5 cellular contexts compared by ENCODE assay signal in the genomic region with DNA sequence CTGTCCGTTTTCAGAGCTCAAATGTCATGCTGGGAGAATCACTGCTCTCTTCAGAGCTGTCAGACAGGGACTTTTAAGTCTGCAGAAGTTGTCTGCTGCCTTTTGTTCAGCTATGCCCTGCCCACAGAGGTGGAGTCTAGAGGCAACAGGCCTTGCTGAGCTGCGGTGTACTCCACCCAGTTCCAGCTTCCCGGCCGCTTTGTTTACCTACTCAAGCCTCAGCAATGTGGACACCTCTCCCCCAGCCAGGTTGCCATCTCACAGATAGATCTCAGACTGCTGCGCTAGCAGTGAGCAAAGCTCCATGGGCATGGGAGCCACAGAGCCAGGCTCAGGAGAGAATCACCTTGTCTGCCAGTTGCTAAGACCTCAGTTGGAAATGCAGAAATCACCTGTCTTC.
DNase-seq lines count a peak whose midpoint lies in the region; ATAC-seq and TF ChIP-seq lines count a peak whose summit lies in the region.
"Not testable (repeated sequence)": the region's sequence is repeated elsewhere in the genome, so short reads cannot be mapped to it uniquely, and the experiment has no call there.

No MANE protein-coding gene starts in this region.

- not testable (repeated sequence) for H3T11ph ChIP-seq in H9 (ENCODE audit: low read length)

- H3K27ac ChIP-seq in H9 (ENCODE audit: insufficient read length, low read depth, low read length); endodermal cell (ENCODE audit: low read depth, low read length); neural progenitor cell: not testable (repeated sequence)

- not testable (repeated sequence) for ATAC-seq in Right ventricle myocardium inferior

- not testable (repeated sequence) for H3K4me1 Mint-ChIP-seq in H9, endodermal cell, neural progenitor cell

- not testable (repeated sequence) for H3K23me2 ChIP-seq in H9 (ENCODE audit: insufficient read length, low read depth, low read length, poor library complexity, severe bottlenecking)

- not testable (repeated sequence) for H3K4me3 ChIP-seq in endodermal cell (ENCODE audit: low read length); neural progenitor cell

- H3K9me3 Mint-ChIP-seq in H9, endodermal cell, neural progenitor cell: not testable (repeated sequence)

- not testable (repeated sequence) for H3K9ac ChIP-seq in H9 (ENCODE audit: extremely low read depth, insufficient read length, low read length); endodermal cell (ENCODE audit: extremely low read depth, low read length, poor library complexity, severe bottlenecking); neural progenitor cell

- H3F3A ChIP-seq in neural progenitor cell (ENCODE audit: low read depth): not testable (repeated sequence)

- not testable (repeated sequence) for H2BK20ac ChIP-seq in H9 (ENCODE audit: low read depth, low read length, poor library complexity, severe bottlenecking)

- H4K5ac ChIP-seq in H9 (ENCODE audit: insufficient read length, low read depth, low read length): not testable (repeated sequence)

- H2AFZ ChIP-seq in H9 (ENCODE audit: low read length): not testable (repeated sequence)
- peak overlapping the region; percentile 92 for H2AFZ ChIP-seq in neural progenitor cell (replicated peaks)

- H3K27ac Mint-ChIP-seq in H9, endodermal cell, neural progenitor cell: not testable (repeated sequence)

- H4K8ac ChIP-seq in H9 (replicated peaks; ENCODE audit: insufficient read length, low read depth, low read length): not testable (repeated sequence)

- not testable (repeated sequence) for H3K36me3 ChIP-seq in endodermal cell (ENCODE audit: control insufficient read depth, insufficient read depth, low read length); neural progenitor cell

- not testable (repeated sequence) for H3K56ac ChIP-seq in H9 (ENCODE audit: insufficient read length, low read depth, low read length)

- intact Hi-C loops in Right ventricle myocardium inferior (cut with DNase I): not testable (repeated sequence)

- not testable (repeated sequence) for H2BK12ac ChIP-seq in H9 (ENCODE audit: insufficient read length, low read depth, low read length)

- not testable (repeated sequence) for H3K27me3 Mint-ChIP-seq in H9 (ENCODE audit: low read depth); endodermal cell (ENCODE audit: insufficient read depth); neural progenitor cell (ENCODE audit: insufficient read depth, low read depth)

- H3K79me1 ChIP-seq in H9 (ENCODE audit: insufficient read depth, low read depth, low read length, poor library complexity, severe bottlenecking): not testable (repeated sequence)

- not testable (repeated sequence) for H3K18ac ChIP-seq in H9 (ENCODE audit: insufficient read length, low read depth, low read length)

- H3K27me3 ChIP-seq in H9 (ENCODE audit: insufficient read depth, low read length); endodermal cell (ENCODE audit: control insufficient read depth, insufficient read depth, low read length, poor library complexity, severe bottlenecking); neural progenitor cell: not testable (repeated sequence)

- H3K36me3 Mint-ChIP-seq in H9 (ENCODE audit: insufficient read depth in 1 of 3, low read depth in 3 of 3); endodermal cell (ENCODE audit: low read depth); neural progenitor cell: not testable (repeated sequence)

- not testable (repeated sequence) for H2BK120ac ChIP-seq in H9 (ENCODE audit: low read depth, low read length, poor library complexity, severe bottlenecking)

- WGBS in H9 (ENCODE audit: extremely low coverage, insufficient read length, low lambda C conversion rate): no CpG with 5 or more reads among the region's 5 CpGs
- 77 to 80% methylated on average over 2 to 5 of the region's 5 CpGs for WGBS in endodermal cell (ENCODE audit: insufficient coverage in 1 of 2, insufficient read length in 1 of 2), 2 experiments

- not testable (repeated sequence) for H3K23ac ChIP-seq in H9 (ENCODE audit: insufficient read length, low read depth, low read length)

- not testable (repeated sequence) for H2BK5ac ChIP-seq in H9 (ENCODE audit: insufficient read length, low read length)

- not testable (repeated sequence) for H3K4me3 Mint-ChIP-seq in H9, endodermal cell, neural progenitor cell

- DNase-seq in H9: peak; percentile 24
- peak; percentile 4 for DNase-seq in NCI-H748 (lab: John Stamatoyannopoulos, UW; ENCODE audit: unreplicated experiment)
- DNase-seq in endodermal cell: peak; percentile 51
- peak; percentile 32 for DNase-seq in Right ventricle myocardium inferior (ENCODE audit: missing footprints)
- DNase-seq in neural progenitor cell (ENCODE audit: low spot score): peak; percentile 10

- TF ChIP-seq CTCF in H9 (conservative IDR thresholded peaks at IDR 0.05); endodermal cell (conservative IDR thresholded peaks at IDR 0.05); neural progenitor cell (IDR thresholded peaks at IDR 0.05): not testable (repeated sequence)

- not testable (repeated sequence) for H3K9me3 ChIP-seq in H9 (ENCODE audit: control insufficient read depth, low read depth, low read length); endodermal cell (ENCODE audit: control insufficient read depth, low read length); neural progenitor cell (ENCODE audit: low read depth)

- not testable (repeated sequence) for H4K91ac ChIP-seq in H9 (ENCODE audit: insufficient read length, low read depth, low read length)

- not testable (repeated sequence) for H3K4me2 ChIP-seq in H9 (ENCODE audit: insufficient read depth, insufficient read length, low read length); neural progenitor cell

- not testable (repeated sequence) for H4K20me1 ChIP-seq in H9 (ENCODE audit: control insufficient read depth, insufficient read depth, insufficient read length); neural progenitor cell (ENCODE audit: low read depth)

- H3K79me2 ChIP-seq in H9 (ENCODE audit: insufficient read depth, low read length); neural progenitor cell (ENCODE audit: low read depth): not testable (repeated sequence)

- not testable (repeated sequence) for H3K4ac ChIP-seq in H9 (ENCODE audit: low read depth, low read length)

- H2BK15ac ChIP-seq in H9 (ENCODE audit: low read depth, low read length): not testable (repeated sequence)

- H3K4me1 ChIP-seq in H9 (ENCODE audit: insufficient read depth, low read length); endodermal cell (ENCODE audit: control insufficient read depth, insufficient read depth, low read length); neural progenitor cell: not testable (repeated sequence)

- H2AK5ac ChIP-seq in H9 (ENCODE audit: insufficient read length, low read length): not testable (repeated sequence)

- not testable (repeated sequence) for H3K14ac ChIP-seq in H9 (ENCODE audit: insufficient read depth, low read length)
